8 cellular contexts compared by ENCODE assay signal in genomic region chr9:128656416-128657343, GRCh38. TPM values are rescaled to one million over a fixed set of nuclear protein-coding genes. Genes with fewer than 3 reads are reported as not detected.
DNase-seq lines count a peak whose midpoint lies in the region; ATAC-seq and TF ChIP-seq lines count a peak whose summit lies in the region.

Gene DYNC2I2, minus strand, starts transcription at chr9:128656847. Its CDS starts 121 bp downstream, at chr9:128656726.

- H3K4me1 ChIP-seq in DND-41 (ENCODE audit: insufficient read depth, low read length) (peaks cover 27% of the 10 kb centered on the region), GM23248 (ENCODE audit: insufficient read depth) (no peaks in the 10 kb centered on the region)

- peak within 1 kb of the TSS; percentile 86 for H2AFZ ChIP-seq in DND-41 (ENCODE audit: low read depth, low read length)
- peak within 1 kb of the TSS; percentile 90 for H2AFZ ChIP-seq in GM23248

- H3K9me2 ChIP-seq in GM23248 (ENCODE audit: insufficient read depth), result no peaks in the 10 kb centered on the region

- intact Hi-C loops in natural killer cell (cut with micrococcal nuclease), result loop anchor here (1.0 to 2.0 kb wide), 2 partner anchors 30 to 68 kb away; partner anchors contain the start of gene ZDHHC12

- TF ChIP-seq CTCF in DND-41 (IDR thresholded peaks at IDR 0.05; ENCODE audit: borderline replicate concordance, extremely low read depth, low read length, poor library complexity, severe bottlenecking) (no peak), RWPE1 (conservative IDR thresholded peaks at IDR 0.05; ENCODE audit: low read depth) (no peak), natural killer cell (IDR thresholded peaks at IDR 0.05) (no peak)

- H3K4me2 ChIP-seq in DND-41 (ENCODE audit: insufficient read depth, low read length) (peak within 1 kb of the TSS; percentile 60), GM23248 (ENCODE audit: unreplicated experiment) (peak within 1 kb of the TSS; percentile 95)

- H3K27ac ChIP-seq in DND-41 (ENCODE audit: low read length), result peak within 1 kb of the TSS; percentile 100
- H3K27ac ChIP-seq in GM23248, result peak within 1 kb of the TSS; percentile 96
- H3K27ac ChIP-seq in RWPE1, result peak within 1 kb of the TSS; percentile 97

- in situ Hi-C loops in GM23248 (cut with MboI), result no loop called here

- H3K9me3 Mint-ChIP-seq in activated T-helper 17 cell treated with anti-CD3 and anti-CD28 coated beads, Interleukin-2, amount 50 U/mL, for 72 hours, result no peaks in the 10 kb centered on the region
- H3K9me3 Mint-ChIP-seq in natural killer cell, result no peaks in the 10 kb centered on the region

- peak within 1 kb of the TSS; percentile 80 for H3K4me3 Mint-ChIP-seq in activated T-helper 17 cell treated with anti-CD3 and anti-CD28 coated beads, Interleukin-2, amount 50 U/mL, for 72 hours
- peak within 1 kb of the TSS; percentile 92 for H3K4me3 Mint-ChIP-seq in natural killer cell

- H3K79me2 ChIP-seq in DND-41 (ENCODE audit: insufficient read depth, low read length), result peaks cover 28% of the 10 kb centered on the region
- peaks cover 8% of the 10 kb centered on the region for H3K79me2 ChIP-seq in GM23248 (ENCODE audit: insufficient read depth)

- peak within 1 kb of the TSS; percentile 80 for H3K9ac ChIP-seq in DND-41 (ENCODE audit: low read depth, low read length)
- H3K9ac ChIP-seq in GM23248, result peak within 1 kb of the TSS; percentile 92

- H3K27me3 ChIP-seq in DND-41 (ENCODE audit: insufficient read depth, low read length, poor library complexity) (no peaks in the 10 kb centered on the region), GM23248 (replicated peaks; ENCODE audit: insufficient read depth) (no peaks in the 10 kb centered on the region)

- ATAC-seq in DND-41 (ENCODE audit: insufficient read depth, low read depth), result peak; percentile 94
- ATAC-seq in activated T-helper 17 cell treated with anti-CD3 and anti-CD28 coated beads, Interleukin-2, amount 50 U/mL, for 72 hours (replicated peaks), result peak; percentile 99
- peak; percentile 96 to 97 (median 96) for ATAC-seq in natural killer cell

- no peaks in the 10 kb centered on the region for H3K9me3 ChIP-seq in DND-41 (ENCODE audit: insufficient read depth, low read length, severe bottlenecking)
- H3K9me3 ChIP-seq in GM23248 (ENCODE audit: low read depth), result no peaks in the 10 kb centered on the region

- H3K4me1 Mint-ChIP-seq in activated T-helper 17 cell treated with anti-CD3 and anti-CD28 coated beads, Interleukin-2, amount 50 U/mL, for 72 hours, result no peaks in the 10 kb centered on the region
- H3K4me1 Mint-ChIP-seq in natural killer cell, result peaks cover 0 to 8% of the 10 kb centered on the region in 2 donors

- peak within 1 kb of the TSS; percentile 98 for H3K27ac Mint-ChIP-seq in activated T-helper 17 cell treated with anti-CD3 and anti-CD28 coated beads, Interleukin-2, amount 50 U/mL, for 72 hours
- peak within 1 kb of the TSS; percentile 97 for H3K27ac Mint-ChIP-seq in natural killer cell

- peaks cover 5% of the 10 kb centered on the region; the same call in 1 of the 2 replicates for H3K36me3 ChIP-seq in DND-41 (ENCODE audit: insufficient read depth, low read length)
- no peaks in the 10 kb centered on the region for H3K36me3 ChIP-seq in GM23248 (ENCODE audit: low read depth)

- H4K20me1 ChIP-seq in DND-41 (ENCODE audit: insufficient read depth, low read length) (no peaks in the 10 kb centered on the region), GM23248 (ENCODE audit: insufficient read depth) (no peaks in the 10 kb centered on the region)

- DNase-seq in DND-41, result peak; percentile 94
- peak; percentile 98 for DNase-seq in GM23248
- DNase-seq in LHCN-M2 (ENCODE audit: low read depth), result peak; percentile 90
- DNase-seq in RWPE1 (ENCODE audit: low spot score), result peak; percentile 98
- DNase-seq in fibroblast of peridontal ligament (ENCODE audit: extremely low read depth), result peak; percentile 93
- peak; percentile 92 for DNase-seq in natural killer cell
- peak; percentile 90 to 96 (median 94) for DNase-seq in stimulated activated naive CD4-positive, alpha-beta T cell (lab: John Stamatoyannopoulos, UW)

- H3K4me3 ChIP-seq in DND-41 (ENCODE audit: low read depth in 1 of 2, low read length in 2 of 2) (peak within 1 kb of the TSS; percentile 32 to 74; a peak in 3 of 4 replicates), GM23248 (peak within 1 kb of the TSS; percentile 77)

- no peaks in the 10 kb centered on the region for H3K36me3 Mint-ChIP-seq in activated T-helper 17 cell treated with anti-CD3 and anti-CD28 coated beads, Interleukin-2, amount 50 U/mL, for 72 hours (ENCODE audit: low read depth)
- no peaks in the 10 kb centered on the region for H3K36me3 Mint-ChIP-seq in natural killer cell

- no peaks in the 10 kb centered on the region for H3K27me3 Mint-ChIP-seq in activated T-helper 17 cell treated with anti-CD3 and anti-CD28 coated beads, Interleukin-2, amount 50 U/mL, for 72 hours
- no peaks in the 10 kb centered on the region for H3K27me3 Mint-ChIP-seq in natural killer cell (ENCODE audit: low read depth in 2 of 2)

- CTCF ChIA-PET in RWPE1 (lab: Yijun Ruan, JAX), result interaction anchor here (0.6 kb wide), 1 partner anchor 231 kb away, joined by 3 read pairs; no protein-coding TSS in a partner anchor

- H3F3A ChIP-seq in GM23248 (ENCODE audit: insufficient read depth), result peaks cover 6% of the 10 kb centered on the region; the same call in 1 of the 2 replicates

- POLR2A ChIA-PET in RWPE1 (lab: Yijun Ruan, JAX; ENCODE audit: low non-redundant PET), result interaction anchor here (0.5 kb wide), 1 partner anchor 26 kb away, joined by 4 read pairs; no protein-coding TSS in a partner anchor

- WGBS in GM23248 (ENCODE audit: low coverage in 1 of 2, low lambda C conversion rate in 2 of 2, missing lambda C conversion rate in 2 of 2), 2 experiments, result 1% methylated on average over 68 to 86 of the region's 86 CpGs

RNA-seq across cellular contexts. Expression of gene DYNC2I2, which starts in this region (rescaled TPM):
- total RNA-seq in GM23248 (2014; rRNA removed; shearing (Covaris generic)), result 64.5 and 93.1 TPM in 2 replicates
- polyA plus RNA-seq in GM23248 (2016; fragmentation: Nextera tagmentation; extraction: Ambion mirVana), result 58.8 and 60.8 TPM in 2 replicates
- total RNA-seq in LHCN-M2 (2014; rRNA removed) (160 and 162 TPM in 2 replicates), natural killer cell (1 to 10 TPM; 5.2 to 6.3 (median 5.5) TPM)
- polyA plus RNA-seq in LHCN-M2 (2012), result 81.4 TPM
- total RNA-seq in activated T-helper 17 cell treated with anti-CD3 and anti-CD28 coated beads, Interleukin-2, amount 50 U/mL, for 72 hours, result 10 to 100 TPM; 29.4 to 39.8 TPM

Comparison
In these comparisons a context has a peak if more than half of its experiments do, and no peak if none do; other contexts are left out.
1. Peak in every context shown above with its lines: DNase-seq, ATAC-seq, H3K4me3 ChIP-seq and H3K27ac ChIP-seq.